Comparison of ENCODE assay signal across 7 cellular contexts in the genomic region with DNA sequence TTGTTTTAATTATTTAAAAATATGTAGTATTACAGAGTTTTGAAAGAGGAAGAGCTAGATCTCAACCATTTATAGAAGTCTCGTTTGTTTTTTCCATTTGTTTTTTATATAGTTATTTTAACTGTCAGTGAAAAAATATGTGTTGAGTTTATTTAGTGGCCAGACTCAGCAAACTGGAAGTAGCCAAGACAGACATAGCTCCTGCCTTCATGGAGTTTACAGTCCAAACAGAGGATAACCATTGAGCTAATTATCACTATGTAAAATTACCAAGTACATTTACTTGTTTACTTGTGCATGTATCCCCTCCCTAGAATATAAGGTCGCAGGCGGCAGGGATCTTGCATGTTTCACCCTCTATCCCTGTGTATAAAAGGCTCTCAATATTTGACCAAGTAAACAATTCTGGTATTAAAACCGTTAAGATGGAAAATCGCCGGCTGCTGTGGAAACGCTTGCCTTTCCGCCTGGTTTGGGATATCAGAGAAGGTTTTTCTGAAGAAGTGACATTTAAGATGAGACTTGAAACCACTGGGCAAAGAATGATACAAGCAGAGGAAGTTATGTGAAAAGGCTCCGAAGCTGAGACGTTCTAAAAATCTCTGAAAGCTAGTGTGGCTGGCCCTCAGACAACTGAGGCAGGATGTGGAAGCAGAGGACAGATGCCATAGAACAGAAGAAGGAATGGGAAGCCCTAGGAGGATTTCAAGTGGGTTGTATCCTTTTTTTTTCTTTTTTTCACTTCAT. TPM values are rescaled to one million over a fixed set of nuclear protein-coding genes. Genes with fewer than 3 reads are reported as not detected.
A peak's percentile ranks its signal among the peaks of the same experiment; 100 is the strongest.
DNase-seq lines count a peak whose midpoint lies in the region; ATAC-seq and TF ChIP-seq lines count a peak whose summit lies in the region.

No MANE protein-coding gene starts in this region.

- H3K4me1 ChIP-seq in right cardiac atrium (ENCODE audit: control insufficient read depth, insufficient read depth, low read length): no peaks in the 10 kb centered on the region

- DNase-seq in HFF-Myc (ENCODE audit: extremely low read depth, low read depth) (no peak), right cardiac atrium (no peak), NCI-H1930 (lab: John Stamatoyannopoulos, UW) (no peak), germinal center (ENCODE audit: low spot score) (no peak), left colon (no peak)
- peak; percentile 25 for DNase-seq in stimulated activated naive CD8-positive, alpha-beta T cell treated with anti-CD3 and anti-CD28 coated beads, Interleukin-15, Interleukin-2, amounts not matched to agents 100 U/mL and 50 U/mL, for 24 hours

- no peaks in the 10 kb centered on the region for H3K27me3 ChIP-seq in right cardiac atrium (ENCODE audit: control insufficient read depth, insufficient read depth)

- TF ChIP-seq CTCF in HFF-Myc (IDR thresholded peaks at IDR 0.05; ENCODE audit: low read depth, low read length, missing control alignments) (no peak), VCaP (conservative IDR thresholded peaks at IDR 0.05) (no peak)

- intact Hi-C loops in right cardiac atrium (cut with DNase I): loop anchor here in 2 of 4 donors (10.0 kb wide), 1 partner anchor 78 kb away; the partner anchor contains the start of gene CCNG2 (in 2 of the 2)
- intact Hi-C loops in left colon (cut with DNase I, micrococcal nuclease): no loop called here

- no peaks in the 10 kb centered on the region for H3K9me3 ChIP-seq in right cardiac atrium (ENCODE audit: control insufficient read depth, low read length)

- peak overlapping the region; percentile 98 for H3K27ac ChIP-seq in VCaP
- no peak overlapping the region for H3K27ac ChIP-seq in right cardiac atrium (ENCODE audit: low read length)

- 82% methylated on average over 10 of the region's 10 CpGs for WGBS in right cardiac atrium

- ATAC-seq in right cardiac atrium: no peak
- ATAC-seq in stimulated activated naive CD8-positive, alpha-beta T cell treated with anti-CD3 and anti-CD28 coated beads, Interleukin-15, Interleukin-2, amounts not matched to agents 100 U/mL and 50 U/mL, for 24 hours: no peak
- no peak for ATAC-seq in left colon

- H3K4me3 ChIP-seq in HFF-Myc (replicated peaks; ENCODE audit: low read depth, low read length) (peak overlapping the region; percentile 57), right cardiac atrium (ENCODE audit: low read length) (peak overlapping the region; percentile 97)

RNA-seq across cellular contexts. Expression of gene CCNI, which starts 1.3 kb away (rescaled TPM):
- 100 to 1,000 TPM; 310 to 338 (median 324) TPM for total RNA-seq in right cardiac atrium
- polyA plus RNA-seq in right cardiac atrium: 146 TPM
- 100 to 1,000 TPM; 182 to 227 TPM for total RNA-seq in left colon
